Comparison of ENCODE assay signal across 8 cellular contexts in the genomic region with DNA sequence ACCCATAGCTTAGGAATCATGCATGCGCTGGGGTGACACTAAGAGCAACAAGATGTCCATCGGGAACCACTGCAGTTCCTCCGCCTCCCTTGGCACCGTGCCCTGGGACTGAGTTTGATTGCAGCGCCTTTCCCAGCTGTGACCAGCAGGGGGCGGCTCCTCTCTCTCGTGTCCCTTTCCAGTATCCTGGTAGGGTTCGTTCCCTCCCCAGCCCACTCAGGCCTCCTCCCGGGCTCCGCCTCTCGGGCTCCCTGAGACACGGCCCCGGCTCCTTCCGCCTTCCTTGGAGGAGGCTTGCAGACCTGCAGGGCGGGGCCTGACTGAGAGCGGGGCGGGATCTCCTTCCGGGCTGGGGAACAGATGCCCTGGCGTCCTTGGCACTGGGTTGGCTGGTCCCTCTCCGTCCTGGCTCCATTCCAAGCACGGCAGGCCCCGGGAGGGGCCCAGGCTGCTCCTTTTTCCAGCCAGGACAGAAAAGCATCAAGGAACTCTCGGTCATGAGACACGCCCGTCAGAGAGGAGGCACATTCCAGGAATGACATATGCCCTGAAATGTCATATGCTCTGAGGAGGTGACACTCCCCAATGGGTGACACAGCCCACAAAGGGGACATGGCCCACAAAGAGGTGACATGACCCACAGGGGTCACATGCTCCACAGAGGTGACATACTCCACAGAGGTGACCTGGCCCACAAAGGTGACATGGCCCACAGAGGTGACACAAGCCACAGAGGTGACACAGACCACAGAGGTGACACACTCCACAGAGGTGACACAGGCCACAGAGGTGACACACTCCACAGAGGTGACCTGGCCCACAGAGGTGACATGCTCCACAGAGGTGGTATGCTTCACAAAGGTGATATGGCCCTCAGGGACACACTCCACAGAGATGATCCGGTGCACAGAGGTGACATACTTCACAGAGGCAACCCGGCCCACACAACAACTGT.
DNase-seq lines count a peak whose midpoint lies in the region; ATAC-seq, FAIRE-seq and TF ChIP-seq lines count a peak whose summit lies in the region.

No MANE protein-coding gene starts in this region.

- no peak overlapping the region for H3K27ac ChIP-seq in SU-DHL-6 (ENCODE audit: low read depth, low read length)
- peak overlapping the region; percentile 45 to 79 (median 64) for H3K27ac ChIP-seq in pancreas
- H3K27ac ChIP-seq in thyroid gland = peak overlapping the region; percentile 80 to 95 (median 88)

- TF ChIP-seq POLR2A in NB4 (IDR thresholded peaks at IDR 0.05; ENCODE audit: extremely low read depth, insufficient read length) (no peak), thyroid gland (IDR thresholded peaks at IDR 0.05) (no peak)

- no peaks in the 10 kb centered on the region for H3K9me3 ChIP-seq in SU-DHL-6 (ENCODE audit: insufficient read depth, low read length)
- H3K9me3 ChIP-seq in pancreas = no peaks in the 10 kb centered on the region
- no peaks in the 10 kb centered on the region for H3K9me3 ChIP-seq in thyroid gland

- intact Hi-C loops in Right ventricle myocardium superior (cut with DNase I) = loop anchor here (5.0 to 10.0 kb wide), 2 partner anchors 77 to 225 kb away; partner anchors contain the start of gene ABHD5
- intact Hi-C loops in pancreas (cut with DNase I) = no loop called here
- intact Hi-C loops in thyroid gland (cut with DNase I) = no loop called here

- no peaks in the 10 kb centered on the region for H3K36me3 Mint-ChIP-seq in activated naive CD8-positive, alpha-beta T cell treated with anti-CD3 and anti-CD28 coated beads, Interleukin-2, amount 50 U/mL, for 24 hours (ENCODE audit: low read depth)

- H3K4me3 ChIP-seq in NB4 (ENCODE audit: low read depth, low read length) = no peak overlapping the region
- no peak overlapping the region for H3K4me3 ChIP-seq in SU-DHL-6 (ENCODE audit: insufficient read depth, low read length, poor library complexity, severe bottlenecking)
- H3K4me3 ChIP-seq in pancreas = peak overlapping the region in 3 of 4 donors; percentile 7 to 24 (median 17)
- no peak overlapping the region for H3K4me3 ChIP-seq in thyroid gland (replicated peaks in 1 of 3)

- H3K4me2 ChIP-seq in SU-DHL-6 (ENCODE audit: low read depth, low read length, poor library complexity, severe bottlenecking) = no peak overlapping the region

- H3K9me2 ChIP-seq in SU-DHL-6 (replicated peaks; ENCODE audit: insufficient read depth, low read length) = no peaks in the 10 kb centered on the region

- peaks cover 3% of the 10 kb centered on the region for H3K27me3 Mint-ChIP-seq in activated naive CD8-positive, alpha-beta T cell treated with anti-CD3 and anti-CD28 coated beads, Interleukin-2, amount 50 U/mL, for 24 hours

- no peaks in the 10 kb centered on the region for H3F3A ChIP-seq in SU-DHL-6 (ENCODE audit: insufficient read depth)

- no peak overlapping the region for H3K9ac ChIP-seq in SU-DHL-6 (ENCODE audit: low read length)

- peak; percentile 76 for TF ChIP-seq CTCF in NB4 (IDR thresholded peaks at IDR 0.05; ENCODE audit: low read depth, low read length)
- TF ChIP-seq CTCF in SU-DHL-6 (IDR thresholded peaks at IDR 0.05; ENCODE audit: insufficient read depth, low read length, poor library complexity, severe bottlenecking) = peak; percentile 79
- peak; percentile 89 to 95 (median 91) for TF ChIP-seq CTCF in pancreas (IDR thresholded peaks at IDR 0.05)
- TF ChIP-seq CTCF in thyroid gland (IDR thresholded peaks at IDR 0.05) = peak; percentile 89 to 96 (median 92)

- H3K36me3 ChIP-seq in SU-DHL-6 (ENCODE audit: low read length) = no peaks in the 10 kb centered on the region
- no peaks in the 10 kb centered on the region for H3K36me3 ChIP-seq in pancreas
- no peaks in the 10 kb centered on the region for H3K36me3 ChIP-seq in thyroid gland

- H3K4me3 Mint-ChIP-seq in activated naive CD8-positive, alpha-beta T cell treated with anti-CD3 and anti-CD28 coated beads, Interleukin-2, amount 50 U/mL, for 24 hours = no peak overlapping the region

- no peak for FAIRE-seq in pancreas (lab: Jason Lieb, UNC)

- peak; percentile 59 for ATAC-seq in GM19035 (IDR thresholded peaks at IDR 0.05; ENCODE audit: unreplicated experiment)
- peak; percentile 68 for ATAC-seq in activated naive CD8-positive, alpha-beta T cell treated with anti-CD3 and anti-CD28 coated beads, Interleukin-2, amount 50 U/mL, for 24 hours
- ATAC-seq in Right ventricle myocardium superior (ENCODE audit: poor library complexity) = peak; percentile 86
- ATAC-seq in pancreas = peak; percentile 89 to 92 (median 91)

- H3K27me3 ChIP-seq in SU-DHL-6 (ENCODE audit: low read length) (no peaks in the 10 kb centered on the region), pancreas (no peaks in the 10 kb centered on the region), thyroid gland (no peaks in the 10 kb centered on the region)

- no peaks in the 10 kb centered on the region for H3K9me3 Mint-ChIP-seq in activated naive CD8-positive, alpha-beta T cell treated with anti-CD3 and anti-CD28 coated beads, Interleukin-2, amount 50 U/mL, for 24 hours

- H3K4me1 ChIP-seq in pancreas = peaks cover 0 to 8% (median 0%) of the 10 kb centered on the region in 3 donors
- peaks cover 32 to 69% of the 10 kb centered on the region in 2 donors for H3K4me1 ChIP-seq in thyroid gland

- H3K27ac Mint-ChIP-seq in activated naive CD8-positive, alpha-beta T cell treated with anti-CD3 and anti-CD28 coated beads, Interleukin-2, amount 50 U/mL, for 24 hours = peak overlapping the region; percentile 79

- no peaks in the 10 kb centered on the region for H3K79me2 ChIP-seq in SU-DHL-6 (ENCODE audit: insufficient read depth, low read length)

- peaks cover 36% of the 10 kb centered on the region for H3K4me1 Mint-ChIP-seq in activated naive CD8-positive, alpha-beta T cell treated with anti-CD3 and anti-CD28 coated beads, Interleukin-2, amount 50 U/mL, for 24 hours

- H2AFZ ChIP-seq in SU-DHL-6 (ENCODE audit: low read depth, low read length, severe bottlenecking) = no peak overlapping the region

- H4K20me1 ChIP-seq in SU-DHL-6 (ENCODE audit: low read depth, low read length) = no peaks in the 10 kb centered on the region

- WGBS in pancreas, 2 donors = 15% methylated on average over 27 of the region's 27 CpGs
- 13% methylated on average over 18 to 24 of the region's 27 CpGs for WGBS in thyroid gland, 2 donors

- DNase-seq in ACHN = peak; percentile 98
- peak; percentile 80 for DNase-seq in NB4 (ENCODE audit: low read depth)
- peak; percentile 85 for DNase-seq in activated naive CD8-positive, alpha-beta T cell treated with anti-CD3 and anti-CD28 coated beads, Interleukin-2, amount 50 U/mL, for 24 hours
- DNase-seq in Right ventricle myocardium superior = peak; percentile 99
- DNase-seq in pancreas = peak; percentile 86 to 98 (median 96)
- peak; percentile 99 to 100 for DNase-seq in thyroid gland

- in situ Hi-C loops in ACHN (cut with HindIII; ENCODE audit: low pct_ligation_motif_present, low pct_unique_long_range_greater_than_20kb, low sequenced_read_pairs) = no loop called here

Comparison
In these comparisons a context has a peak if more than half of its experiments do, and no peak if none do; other contexts are left out.
1. H3K4me3 ChIP-seq: peak in pancreas (3 of 4); none in NB4 (single experiment), SU-DHL-6 (single experiment) and thyroid gland (0 of 3).
2. Peak in every context shown above with its lines, with median percentiles within 50 percentile points of each other: DNase-seq, ATAC-seq and CTCF ChIP-seq.